In the genomic region with DNA sequence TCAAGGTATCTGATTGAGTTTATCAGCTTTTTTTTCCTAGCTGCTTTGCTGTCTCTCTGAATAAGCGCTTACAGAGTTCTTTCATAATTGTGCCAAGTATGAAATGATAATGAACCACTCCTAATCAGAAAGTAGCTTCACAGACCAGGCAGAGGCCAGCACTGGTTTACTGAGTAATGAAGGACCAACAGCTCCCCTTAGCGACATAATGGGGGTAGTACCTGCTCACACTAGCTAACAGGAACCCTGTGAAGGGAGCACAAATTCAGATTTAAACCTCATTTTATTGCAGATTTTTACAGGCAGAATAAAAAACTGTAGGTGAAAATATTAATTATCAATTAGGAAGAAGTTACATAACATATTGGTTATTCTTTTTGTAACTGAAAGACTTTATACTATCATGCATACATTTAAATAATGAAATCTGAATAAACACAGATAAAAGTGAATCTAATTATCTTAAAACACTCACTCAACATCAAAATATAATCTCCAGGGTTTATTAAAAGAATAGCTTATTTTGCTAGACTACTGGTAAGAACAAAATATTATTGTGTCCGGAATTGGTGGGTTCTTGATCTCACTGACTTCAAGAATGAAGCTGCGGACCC, we compare ENCODE assay signal across 8 cellular contexts. TPM values are rescaled to one million over a fixed set of nuclear protein-coding genes. Genes with fewer than 3 reads are reported as not detected.
DNase-seq lines count a peak whose midpoint lies in the region; ATAC-seq and TF ChIP-seq lines count a peak whose summit lies in the region.

No MANE protein-coding gene starts in this region.

- H3K27ac ChIP-seq in heart right ventricle: no peak overlapping the region

- TF ChIP-seq CTCF in WI38 (IDR thresholded peaks at IDR 0.05; ENCODE audit: low read depth, low read length): peak; percentile 44
- TF ChIP-seq CTCF in heart right ventricle (IDR thresholded peaks at IDR 0.05): peak in 8 of 9 donors; percentile 40 to 75 (median 64)

- H3K4me1 ChIP-seq in heart right ventricle: no peaks in the 10 kb centered on the region

- no peaks in the 10 kb centered on the region for H3K9me3 ChIP-seq in heart right ventricle

- DNase-seq in NCI-H2081 (lab: John Stamatoyannopoulos, UW): peak; percentile 58 to 67
- no peak for DNase-seq in NCI-H2081 treated with DMSO at 0.1 percent for 48 hours (lab: John Stamatoyannopoulos, UW)
- peak; percentile 58 for DNase-seq in NAMALWA (ENCODE audit: low spot score)
- peak in 1 of 2 donors; percentile 18 for DNase-seq in heart right ventricle
- peak; percentile 47 for DNase-seq in skeletal muscle cell (ENCODE audit: low read depth)
- DNase-seq in T-helper 9 cell: no peak

- H3K4me3 ChIP-seq in WI38 (ENCODE audit: low read depth, low read length) (no peak overlapping the region), heart right ventricle (no peak overlapping the region), skeletal muscle cell (ENCODE audit: low read depth, low read length) (no peak overlapping the region)

- no peaks in the 10 kb centered on the region for H3K36me3 ChIP-seq in heart right ventricle

- 42 to 48% methylated on average over 4 of the region's 4 CpGs for WGBS in heart right ventricle, 2 donors

- intact Hi-C loops in heart right ventricle (cut with DNase I): loop anchor here (5.0 to 10.0 kb wide), 4 partner anchors 252 to 1302 kb away; no protein-coding TSS in a partner anchor

- ATAC-seq in heart right ventricle: peak; percentile 75 to 94 (median 81)
- ATAC-seq in GM18873 (IDR thresholded peaks at IDR 0.05; ENCODE audit: low FRiP score, unreplicated experiment): no peak

- H3K27me3 ChIP-seq in heart right ventricle: peaks cover 0 to 15% (median 0%) of the 10 kb centered on the region in 7 donors

RNA-seq across cellular contexts. Expression of a gene that starts 53.7 kb away (rescaled TPM):
- total RNA-seq in heart right ventricle: not detected
- polyA plus RNA-seq in heart right ventricle: not detected

RNA-seq across cellular contexts. Expression of a gene that starts 59.6 kb away (rescaled TPM):
- under 1 TPM in 7 of 10 donors, not detected in 3; 0.05 to 0.82 (median 0.13) TPM for total RNA-seq in heart right ventricle
- under 1 TPM in 1 of 2 donors, not detected in 1; 0.75 TPM for polyA plus RNA-seq in heart right ventricle

Comparison
In these comparisons a context has a peak if more than half of its experiments do, and no peak if none do; other contexts are left out.
1. DNase-seq: peak in NCI-H2081 (2 of 2), NAMALWA (single experiment) and skeletal muscle cell (single experiment); none in NCI-H2081 treated with DMSO at 0.1 percent for 48 hours (single experiment) and T-helper 9 cell (single experiment).